Comparison of ENCODE assay signal across 20 cellular contexts in the genomic region with DNA sequence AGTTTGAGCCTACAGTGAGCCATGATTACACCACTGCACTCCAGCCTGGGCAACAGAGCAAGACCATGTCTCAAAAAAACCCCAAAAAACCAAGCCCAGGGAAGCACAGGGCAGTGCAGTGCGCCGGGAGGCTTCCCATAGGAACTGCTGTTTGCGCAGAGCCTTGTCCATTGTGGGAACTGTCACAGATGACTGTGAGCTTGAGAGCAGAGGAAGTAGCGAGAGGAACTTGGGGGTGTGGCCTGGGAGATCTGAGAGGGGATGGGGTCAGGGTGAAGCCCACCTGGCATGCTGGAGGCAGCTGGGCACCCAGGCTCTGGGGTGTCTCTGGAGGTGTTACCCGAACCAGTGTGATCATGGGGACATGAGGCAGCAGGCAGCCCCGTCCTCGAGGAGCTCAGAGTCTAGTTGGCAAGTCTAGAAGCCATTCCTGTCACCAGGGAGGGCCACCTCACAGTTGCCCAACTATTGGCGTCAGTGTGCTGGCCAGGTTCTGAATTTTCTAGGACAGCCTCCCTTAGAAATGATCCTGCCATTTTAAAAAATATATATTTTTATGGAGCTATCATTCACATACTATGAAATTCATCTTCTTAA. TPM values are rescaled to one million over a fixed set of nuclear protein-coding genes. Genes with fewer than 3 reads are reported as not detected.
DNase-seq lines count a peak whose midpoint lies in the region; ATAC-seq, FAIRE-seq and TF ChIP-seq lines count a peak whose summit lies in the region.
"Had no signal": no experiment of that assay in that cellular context is flagged by ENCODE, and none has a peak within 500 bp of the region (broad histone marks: within the 10 kb centered on the region; RNA-seq: fewer than 3 reads in every experiment).

No MANE protein-coding gene starts in this region.

- H3K79me2 ChIP-seq in astrocyte (ENCODE audit: insufficient read depth, low read length) = peaks cover 94% of the 10 kb centered on the region

- peaks cover 4% of the 10 kb centered on the region for H3K4me1 Mint-ChIP-seq in activated naive CD4-positive, alpha-beta T cell treated with anti-CD3 and anti-CD28 coated beads, Interleukin-2, amount 10 ng/mL, durations not matched to agents 7 days and 5 days
- H3K4me1 Mint-ChIP-seq in activated naive CD4-positive, alpha-beta T cell treated with anti-CD3 and anti-CD28 coated beads for 36 hours (ENCODE audit: low read depth) = peaks cover 13% of the 10 kb centered on the region
- H3K4me1 Mint-ChIP-seq in astrocyte (ENCODE audit: low read depth, unreplicated experiment) = peaks cover 42% of the 10 kb centered on the region
- peaks cover 9 to 42% (median 32%) of the 10 kb centered on the region in 7 donors for H3K4me1 Mint-ChIP-seq in naive thymus-derived CD4-positive, alpha-beta T cell

- peak; percentile 13 for ATAC-seq in naive thymus-derived CD4-positive, alpha-beta T cell
- ATAC-seq: activated T-helper 17 cell treated with anti-CD3 and anti-CD28 coated beads, Interleukin-2, amount 50 U/mL, for 72 hours; GM23338; stimulated activated naive CD8-positive, alpha-beta T cell treated with anti-CD3 and anti-CD28 coated beads, Interleukin-15, Interleukin-2, amounts not matched to agents 100 U/mL and 50 U/mL, for 24 hours; T-helper 17 cell had no signal

- H2AFZ ChIP-seq in astrocyte (ENCODE audit: low read depth, low read length) = no peak overlapping the region
- H2AFZ ChIP-seq: GM23338 had no signal

- 68% methylated on average over 8 of the region's 8 CpGs for WGBS in thymus

- H3K4me3 Mint-ChIP-seq in activated naive CD4-positive, alpha-beta T cell treated with anti-CD3 and anti-CD28 coated beads, Interleukin-2, amount 10 ng/mL, durations not matched to agents 7 days and 5 days = no peak overlapping the region
- H3K4me3 Mint-ChIP-seq in activated naive CD4-positive, alpha-beta T cell treated with anti-CD3 and anti-CD28 coated beads for 36 hours = no peak overlapping the region
- peak overlapping the region; percentile 27 for H3K4me3 Mint-ChIP-seq in astrocyte (ENCODE audit: unreplicated experiment)
- peak overlapping the region in 1 of 10 donors; percentile 3 for H3K4me3 Mint-ChIP-seq in naive thymus-derived CD4-positive, alpha-beta T cell
- H3K4me3 Mint-ChIP-seq: activated T-helper 17 cell treated with anti-CD3 and anti-CD28 coated beads, Interleukin-2, amount 50 U/mL, for 72 hours; GM23338; neural crest cell; T-helper 17 cell; type B pancreatic cell had no signal

- POLR2A ChIA-PET in naive thymus-derived CD4-positive, alpha-beta T cell (lab: Charles Lee) = no interaction called here

- H3K27ac ChIP-seq in astrocyte (ENCODE audit: low read depth, low read length) = no peak overlapping the region
- H3K27ac ChIP-seq in naive thymus-derived CD4-positive, alpha-beta T cell (ENCODE audit: low read depth, low read length) = no peak overlapping the region
- peak overlapping the region; percentile 5 for H3K27ac ChIP-seq in thymus (ENCODE audit: low read depth)

- peaks cover 82% of the 10 kb centered on the region for H4K20me1 ChIP-seq in astrocyte (ENCODE audit: insufficient read depth, low read length)

- peak overlapping the region; percentile 19 for H3K27ac Mint-ChIP-seq in activated naive CD4-positive, alpha-beta T cell treated with anti-CD3 and anti-CD28 coated beads, Interleukin-2, amount 10 ng/mL, durations not matched to agents 7 days and 5 days
- H3K27ac Mint-ChIP-seq in activated naive CD4-positive, alpha-beta T cell treated with anti-CD3 and anti-CD28 coated beads for 36 hours = no peak overlapping the region
- peak overlapping the region; percentile 94 for H3K27ac Mint-ChIP-seq in astrocyte (ENCODE audit: unreplicated experiment)
- peak overlapping the region in 4 of 9 donors; percentile 38 to 81 (median 60) for H3K27ac Mint-ChIP-seq in naive thymus-derived CD4-positive, alpha-beta T cell
- H3K27ac Mint-ChIP-seq: activated T-helper 17 cell treated with anti-CD3 and anti-CD28 coated beads, Interleukin-2, amount 50 U/mL, for 72 hours; GM23338; T-helper 17 cell had no signal

- FAIRE-seq in astrocyte (lab: Jason Lieb, UNC) = no peak
- FAIRE-seq: kidney had no signal

- H3K4me1 ChIP-seq in astrocyte (ENCODE audit: insufficient read depth, low read length) (peaks cover 37% of the 10 kb centered on the region), thymus (ENCODE audit: control insufficient read depth, insufficient read depth, low read length) (peaks cover 17% of the 10 kb centered on the region)
- no peaks in the 10 kb centered on the region for H3K4me1 ChIP-seq in naive thymus-derived CD4-positive, alpha-beta T cell (ENCODE audit: control insufficient read depth in 2 of 2, insufficient read depth in 2 of 2, low read length in 2 of 2)

- DNase-seq in activated naive CD4-positive, alpha-beta T cell treated with anti-CD3 and anti-CD28 coated beads, Interleukin-2, amount 10 ng/mL, durations not matched to agents 7 days and 5 days = no peak
- no peak for DNase-seq in activated naive CD4-positive, alpha-beta T cell treated with anti-CD3 and anti-CD28 coated beads for 36 hours
- DNase-seq in astrocyte (ENCODE audit: low read depth) (no peak), NCI-H345 (lab: John Stamatoyannopoulos, UW) (no peak), germinal center (ENCODE audit: low spot score) (no peak), NCI-H82 (lab: John Stamatoyannopoulos, UW) (no peak)
- no peak for DNase-seq in naive thymus-derived CD4-positive, alpha-beta T cell
- DNase-seq: ACHN; activated CD4-positive, CD25-positive, alpha-beta regulatory T cell treated with anti-CD3 and anti-CD28 coated beads, Interleukin-2, amount 50 U/mL, for 72 hours; kidney; NCI-H187 treated with DMSO at 0.1 percent for 48 hours; NCI-H510A; SHP77; stimulated activated naive CD8-positive, alpha-beta T cell treated with anti-CD3 and anti-CD28 coated beads, Interleukin-15, Interleukin-2, amounts not matched to agents 100 U/mL and 50 U/mL, for 24 hours; T-helper 17 cell had no signal

- H3K4me2 ChIP-seq in astrocyte (ENCODE audit: low read length) = no peak overlapping the region
- H3K4me2 ChIP-seq: GM23338 had no signal

- H3K9ac ChIP-seq in astrocyte (ENCODE audit: low read length) = no peak overlapping the region

- peaks cover 9% of the 10 kb centered on the region for H3K36me3 Mint-ChIP-seq in activated naive CD4-positive, alpha-beta T cell treated with anti-CD3 and anti-CD28 coated beads, Interleukin-2, amount 10 ng/mL, durations not matched to agents 7 days and 5 days
- peaks cover 1% of the 10 kb centered on the region for H3K36me3 Mint-ChIP-seq in activated naive CD4-positive, alpha-beta T cell treated with anti-CD3 and anti-CD28 coated beads for 36 hours (ENCODE audit: low read depth)
- H3K36me3 Mint-ChIP-seq in astrocyte (ENCODE audit: low read depth, unreplicated experiment) = peaks cover 14% of the 10 kb centered on the region
- H3K36me3 Mint-ChIP-seq in naive thymus-derived CD4-positive, alpha-beta T cell = peaks cover 0 to 12% (median 6%) of the 10 kb centered on the region in 5 donors
- H3K36me3 Mint-ChIP-seq: type B pancreatic cell had no signal

- H3K36me3 ChIP-seq in astrocyte (ENCODE audit: insufficient read depth, low read length) = no peaks in the 10 kb centered on the region
- H3K36me3 ChIP-seq in naive thymus-derived CD4-positive, alpha-beta T cell (ENCODE audit: control insufficient read depth in 2 of 3, insufficient read depth in 3 of 3, low read length in 3 of 3) = peaks cover 0 to 18% (median 0%) of the 10 kb centered on the region in 3 experiments
- peaks cover 12% of the 10 kb centered on the region for H3K36me3 ChIP-seq in thymus (ENCODE audit: control insufficient read depth, insufficient read depth)

- H3K4me3 ChIP-seq in astrocyte (ENCODE audit: insufficient read depth, low read depth, low read length) (no peak overlapping the region), thymus (ENCODE audit: low read length) (no peak overlapping the region)
- no peak overlapping the region for H3K4me3 ChIP-seq in naive thymus-derived CD4-positive, alpha-beta T cell (ENCODE audit: low read length)
- H3K4me3 ChIP-seq: GM23338 had no signal

- H3K27me3 ChIP-seq in astrocyte (ENCODE audit: insufficient read depth, low read length) (no peaks in the 10 kb centered on the region), thymus (ENCODE audit: control insufficient read depth, insufficient read depth) (no peaks in the 10 kb centered on the region)
- H3K27me3 ChIP-seq in naive thymus-derived CD4-positive, alpha-beta T cell (ENCODE audit: control insufficient read depth in 2 of 2, insufficient read depth in 2 of 2, low read length in 2 of 2) = no peaks in the 10 kb centered on the region

- CTCF ChIA-PET in activated naive CD4-positive, alpha-beta T cell treated with anti-CD3 and anti-CD28 coated beads, Interleukin-2, amount 10 ng/mL, durations not matched to agents 7 days and 5 days (lab: Charles Lee) = interaction anchor here (0.5 to 0.9 kb wide), 3 partner anchors 22 to 106 kb away, joined by 3 read pairs; no protein-coding TSS in a partner anchor
- CTCF ChIA-PET in activated naive CD4-positive, alpha-beta T cell treated with anti-CD3 and anti-CD28 coated beads for 36 hours (lab: Charles Lee) = interaction anchor here (1.0 kb wide), 1 partner anchor 23 kb away, joined by 4 read pairs; no protein-coding TSS in a partner anchor
- CTCF ChIA-PET in naive thymus-derived CD4-positive, alpha-beta T cell (lab: Charles Lee) = no interaction called here

- no peaks in the 10 kb centered on the region for H3K27me3 Mint-ChIP-seq in activated naive CD4-positive, alpha-beta T cell treated with anti-CD3 and anti-CD28 coated beads, Interleukin-2, amount 10 ng/mL, durations not matched to agents 7 days and 5 days
- H3K27me3 Mint-ChIP-seq in activated naive CD4-positive, alpha-beta T cell treated with anti-CD3 and anti-CD28 coated beads for 36 hours (ENCODE audit: low read depth) = no peaks in the 10 kb centered on the region
- no peaks in the 10 kb centered on the region for H3K27me3 Mint-ChIP-seq in astrocyte (ENCODE audit: low read depth, unreplicated experiment)
- no peaks in the 10 kb centered on the region for H3K27me3 Mint-ChIP-seq in naive thymus-derived CD4-positive, alpha-beta T cell
- H3K27me3 Mint-ChIP-seq: activated T-helper 17 cell treated with anti-CD3 and anti-CD28 coated beads, Interleukin-2, amount 50 U/mL, for 72 hours; T-helper 17 cell; type B pancreatic cell had no signal

- intact Hi-C loops in activated naive CD4-positive, alpha-beta T cell treated with anti-CD3 and anti-CD28 coated beads for 36 hours (cut with micrococcal nuclease) = no loop called here
- intact Hi-C loops in naive thymus-derived CD4-positive, alpha-beta T cell (cut with micrococcal nuclease) = no loop called here

- H3K9me3 Mint-ChIP-seq in activated naive CD4-positive, alpha-beta T cell treated with anti-CD3 and anti-CD28 coated beads, Interleukin-2, amount 10 ng/mL, durations not matched to agents 7 days and 5 days = no peaks in the 10 kb centered on the region
- H3K9me3 Mint-ChIP-seq in activated naive CD4-positive, alpha-beta T cell treated with anti-CD3 and anti-CD28 coated beads for 36 hours = no peaks in the 10 kb centered on the region
- H3K9me3 Mint-ChIP-seq in astrocyte (ENCODE audit: unreplicated experiment) = no peaks in the 10 kb centered on the region
- H3K9me3 Mint-ChIP-seq in naive thymus-derived CD4-positive, alpha-beta T cell = no peaks in the 10 kb centered on the region
- H3K9me3 Mint-ChIP-seq: activated T-helper 17 cell treated with anti-CD3 and anti-CD28 coated beads, Interleukin-2, amount 50 U/mL, for 72 hours; GM23338; neural crest cell; type B pancreatic cell had no signal

- no peaks in the 10 kb centered on the region for H3K9me3 ChIP-seq in astrocyte (ENCODE audit: insufficient read depth, low read depth, low read length)
- no peaks in the 10 kb centered on the region for H3K9me3 ChIP-seq in naive thymus-derived CD4-positive, alpha-beta T cell (ENCODE audit: control insufficient read depth in 2 of 3, low read length in 3 of 3)
- no peaks in the 10 kb centered on the region for H3K9me3 ChIP-seq in thymus (ENCODE audit: control insufficient read depth)

- no peak for TF ChIP-seq CTCF in astrocyte (IDR thresholded peaks at IDR 0.05; ENCODE audit: insufficient read depth, low read depth, low read length)

RNA-seq across cellular contexts. Expression of a gene that starts 10.4 kb away (rescaled TPM):
- total RNA-seq in activated naive CD4-positive, alpha-beta T cell treated with anti-CD3 and anti-CD28 coated beads for 36 hours = 10 to 100 TPM; 10.5 to 12.7 TPM
- total RNA-seq in astrocyte = 55.2 and 61.4 TPM in 2 replicates
- 10 to 100 TPM; 45.8 to 78.0 (median 65.8) TPM for total RNA-seq in naive thymus-derived CD4-positive, alpha-beta T cell
- 10 to 100 TPM in 1 of 2 donors, 1 to 10 TPM in 1; 8.1 to 15.6 TPM for polyA plus RNA-seq in naive thymus-derived CD4-positive, alpha-beta T cell
- 24.6 TPM for polyA plus RNA-seq in thymus
